In genomic region chr5:111143910-111144309, GRCh38 we compare ENCODE assay signal across 8 cellular contexts. TPM values are rescaled to one million over a fixed set of nuclear protein-coding genes. Genes with fewer than 3 reads are reported as not detected.
DNase-seq lines count a peak whose midpoint lies in the region; ATAC-seq and TF ChIP-seq lines count a peak whose summit lies in the region.

No MANE protein-coding gene starts in this region.

- H3K14ac ChIP-seq in trophoblast cell (ENCODE audit: low read length), result no peak overlapping the region

- no peaks in the 10 kb centered on the region for H3K4me1 ChIP-seq in trophoblast cell (ENCODE audit: control insufficient read depth in 1 of 2, insufficient read depth in 2 of 2, low read length in 2 of 2)

- no peak overlapping the region for H2BK120ac ChIP-seq in trophoblast cell (ENCODE audit: insufficient read depth, low read length, poor library complexity)

- H3K4ac ChIP-seq in trophoblast cell (ENCODE audit: low read depth, low read length), result no peak overlapping the region

- no peaks in the 10 kb centered on the region for H3K79me1 ChIP-seq in trophoblast cell (ENCODE audit: low read length)

- no peak overlapping the region for H2BK12ac ChIP-seq in trophoblast cell (ENCODE audit: low read length)

- H3K4me3 ChIP-seq in astrocyte of the spinal cord (ENCODE audit: low read depth, low read length) (no peak overlapping the region), trophoblast cell (ENCODE audit: low read depth, low read length) (no peak overlapping the region)

- no CpG with 5 or more reads among the region's 5 CpGs for WGBS in trophoblast cell (ENCODE audit: extremely low coverage, insufficient coverage, insufficient read length)

- intact Hi-C loops in posterior vena cava (cut with DNase I), result no loop called here

- H3K79me2 ChIP-seq in trophoblast cell (ENCODE audit: control insufficient read depth, insufficient read depth, low read length, poor library complexity), result no peaks in the 10 kb centered on the region

- no peaks in the 10 kb centered on the region for H3K9me3 ChIP-seq in trophoblast cell (ENCODE audit: insufficient read depth, low read depth, low read length)

- no peaks in the 10 kb centered on the region for H3K36me3 ChIP-seq in trophoblast cell (ENCODE audit: control insufficient read depth in 1 of 2, insufficient read depth in 2 of 2, low read length in 2 of 2)

- no peak overlapping the region for H4K8ac ChIP-seq in trophoblast cell (ENCODE audit: low read depth, low read length)

- in situ Hi-C loops in astrocyte of the spinal cord (cut with HindIII; ENCODE audit: low sequenced_read_pairs), result no loop called here

- H2BK5ac ChIP-seq in trophoblast cell (ENCODE audit: low read depth, low read length, poor library complexity), result no peak overlapping the region

- no peak overlapping the region for H2AFZ ChIP-seq in trophoblast cell (ENCODE audit: insufficient read depth, low read length, poor library complexity)

- H3K27me3 ChIP-seq in trophoblast cell (ENCODE audit: insufficient read depth, low read length), result no peaks in the 10 kb centered on the region

- no peak overlapping the region for H3K18ac ChIP-seq in trophoblast cell (ENCODE audit: low read length)

- H3K23ac ChIP-seq in trophoblast cell (ENCODE audit: low read length), result no peak overlapping the region

- no peak overlapping the region for H4K12ac ChIP-seq in trophoblast cell (ENCODE audit: low read depth, low read length)

- no peak overlapping the region for H2AK5ac ChIP-seq in trophoblast cell (ENCODE audit: low read length)

- no peak for TF ChIP-seq CTCF in astrocyte of the spinal cord (IDR thresholded peaks at IDR 0.05; ENCODE audit: low read depth, low read length)

- no peak overlapping the region for H3K27ac ChIP-seq in trophoblast cell (ENCODE audit: low read depth, low read length)

- H3K9ac ChIP-seq in trophoblast cell (ENCODE audit: low read length), result no peak overlapping the region

- peak; percentile 25 for ATAC-seq in GM18868 (IDR thresholded peaks at IDR 0.05; ENCODE audit: unreplicated experiment)
- peak; percentile 11 for ATAC-seq in HG03025 (IDR thresholded peaks at IDR 0.05; ENCODE audit: low FRiP score, unreplicated experiment)

- H4K91ac ChIP-seq in trophoblast cell (ENCODE audit: low read depth, low read length), result no peak overlapping the region

- DNase-seq in astrocyte of the spinal cord (ENCODE audit: low read depth, low spot score), result peak; percentile 85
- DNase-seq in posterior vena cava (ENCODE audit: low spot score), result peak; percentile 89
- no peak for DNase-seq in NCI-H1436 (lab: John Stamatoyannopoulos, UW)
- DNase-seq in DMS153 treated with DMSO at 0.1 percent for 48 hours (lab: John Stamatoyannopoulos, UW; ENCODE audit: unreplicated experiment), result no peak
- no peak for DNase-seq in DMS114 treated with DMSO at 0.1 percent for 48 hours (lab: John Stamatoyannopoulos, UW; ENCODE audit: unreplicated experiment)
- DNase-seq in trophoblast cell, result no peak

- no peak overlapping the region for H3K4me2 ChIP-seq in trophoblast cell (ENCODE audit: low read length)

RNA-seq across cellular contexts. Expression of gene WDR36, which starts 51.8 kb away (rescaled TPM):
- 10 to 100 TPM; 17.6 to 22.3 TPM for total RNA-seq in posterior vena cava
- 14.0 and 15.5 TPM in 2 replicates for polyA plus RNA-seq in trophoblast cell (2013)

Comparison
In these comparisons a context has a peak if more than half of its experiments do, and no peak if none do; other contexts are left out.
1. DNase-seq: peak in astrocyte of the spinal cord (single experiment) and posterior vena cava (single experiment); none in NCI-H1436 (single experiment), DMS153 treated with DMSO at 0.1 percent for 48 hours (single experiment), DMS114 treated with DMSO at 0.1 percent for 48 hours (single experiment) and trophoblast cell (0 of 2).